1 cellular context compared by ENCODE assay signal in the genomic region with DNA sequence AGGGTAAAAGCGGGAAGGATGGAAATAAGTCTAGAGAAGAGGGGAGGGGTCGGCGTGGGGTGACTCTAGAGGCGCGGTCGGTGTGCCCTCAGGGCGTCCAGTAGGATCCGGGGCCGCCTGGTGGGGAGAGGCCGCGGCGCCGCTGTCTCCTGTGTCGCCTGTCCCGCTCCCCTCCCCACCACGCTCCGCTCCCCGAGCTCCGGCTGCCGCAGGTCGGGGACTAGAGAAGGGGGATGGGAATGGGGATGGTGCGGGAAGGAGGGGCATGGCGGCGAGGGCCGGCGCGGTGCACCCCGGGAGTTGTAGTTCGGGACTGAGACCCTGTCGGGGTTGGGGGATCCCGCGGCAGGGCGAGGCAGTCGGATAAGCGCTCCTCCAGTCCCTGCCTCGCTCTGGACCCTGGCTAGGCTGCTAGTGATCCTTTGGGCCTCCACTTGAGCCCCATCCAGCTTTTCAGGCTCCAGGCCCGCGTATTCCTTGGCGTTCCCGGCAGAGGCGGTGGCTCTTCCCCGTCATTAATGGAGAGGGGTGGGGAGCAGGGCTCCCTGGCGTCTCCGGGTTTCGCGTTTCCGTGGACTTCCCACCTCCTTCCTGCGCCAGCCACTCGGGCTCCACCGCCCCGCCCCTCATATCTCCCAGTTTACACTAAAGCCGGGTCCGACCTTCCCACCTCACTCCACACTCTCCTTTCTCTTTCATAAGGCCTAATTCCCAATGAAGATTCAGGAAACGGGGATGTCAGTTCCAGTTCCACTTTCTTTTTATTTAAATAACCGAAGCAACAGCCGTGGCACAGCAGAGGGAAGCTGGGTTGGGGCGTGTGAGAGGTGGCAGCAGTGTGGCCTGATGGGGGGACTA.
TF ChIP-seq lines count a peak whose summit lies in the region.

Gene ENTREP3, minus strand, starts transcription at position 241 of the 858 bp plus-strand sequence. CDS start 606 bp downstream, outside the sequence.

TF ChIP-seq in HepG2, 621 proteins besides CTCF, POLR2A, EP300 and RAD21 (continued from another document and continues in another):
- TF ChIP-seq, protein P1, sequence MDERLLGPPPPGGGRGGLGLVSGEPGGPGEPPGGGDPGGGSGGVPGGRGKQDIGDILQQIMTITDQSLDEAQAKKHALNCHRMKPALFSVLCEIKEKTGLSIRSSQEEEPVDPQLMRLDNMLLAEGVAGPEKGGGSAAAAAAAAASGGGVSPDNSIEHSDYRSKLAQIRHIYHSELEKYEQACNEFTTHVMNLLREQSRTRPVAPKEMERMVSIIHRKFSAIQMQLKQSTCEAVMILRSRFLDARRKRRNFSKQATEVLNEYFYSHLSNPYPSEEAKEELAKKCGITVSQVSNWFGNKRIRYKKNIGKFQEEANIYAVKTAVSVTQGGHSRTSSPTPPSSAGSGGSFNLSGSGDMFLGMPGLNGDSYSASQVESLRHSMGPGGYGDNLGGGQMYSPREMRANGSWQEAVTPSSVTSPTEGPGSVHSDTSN (CRISPR knock-in tag; IDR thresholded peaks at IDR 0.05) = no peak
- no peak for TF ChIP-seq SSRP1 (CRISPR knock-in tag; IDR thresholded peaks at IDR 0.05)
- TF ChIP-seq ZHX1 (CRISPR knock-in tag; IDR thresholded peaks at IDR 0.05; ENCODE audit: low read depth) = no peak
- TF ChIP-seq ZNF557 (CRISPR knock-in tag; IDR thresholded peaks at IDR 0.05) = peak; percentile 48; the same call in 1 of the 2 replicates
- peak; percentile 99 for TF ChIP-seq THAP11 (CRISPR knock-in tag; IDR thresholded peaks at IDR 0.05)
- TF ChIP-seq, protein P2, sequence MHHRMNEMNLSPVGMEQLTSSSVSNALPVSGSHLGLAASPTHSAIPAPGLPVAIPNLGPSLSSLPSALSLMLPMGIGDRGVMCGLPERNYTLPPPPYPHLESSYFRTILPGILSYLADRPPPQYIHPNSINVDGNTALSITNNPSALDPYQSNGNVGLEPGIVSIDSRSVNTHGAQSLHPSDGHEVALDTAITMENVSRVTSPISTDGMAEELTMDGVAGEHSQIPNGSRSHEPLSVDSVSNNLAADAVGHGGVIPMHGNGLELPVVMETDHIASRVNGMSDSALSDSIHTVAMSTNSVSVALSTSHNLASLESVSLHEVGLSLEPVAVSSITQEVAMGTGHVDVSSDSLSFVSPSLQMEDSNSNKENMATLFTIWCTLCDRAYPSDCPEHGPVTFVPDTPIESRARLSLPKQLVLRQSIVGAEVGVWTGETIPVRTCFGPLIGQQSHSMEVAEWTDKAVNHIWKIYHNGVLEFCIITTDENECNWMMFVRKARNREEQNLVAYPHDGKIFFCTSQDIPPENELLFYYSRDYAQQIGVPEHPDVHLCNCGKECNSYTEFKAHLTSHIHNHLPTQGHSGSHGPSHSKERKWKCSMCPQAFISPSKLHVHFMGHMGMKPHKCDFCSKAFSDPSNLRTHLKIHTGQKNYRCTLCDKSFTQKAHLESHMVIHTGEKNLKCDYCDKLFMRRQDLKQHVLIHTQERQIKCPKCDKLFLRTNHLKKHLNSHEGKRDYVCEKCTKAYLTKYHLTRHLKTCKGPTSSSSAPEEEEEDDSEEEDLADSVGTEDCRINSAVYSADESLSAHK (CRISPR knock-in tag; IDR thresholded peaks at IDR 0.05; ENCODE audit: borderline replicate concordance) = no peak
- no peak for TF ChIP-seq ZNF296 (CRISPR knock-in tag; conservative IDR thresholded peaks at IDR 0.05)
- no peak for TF ChIP-seq ZNF879 (CRISPR knock-in tag; IDR thresholded peaks at IDR 0.05)
- TF ChIP-seq, protein P3, sequence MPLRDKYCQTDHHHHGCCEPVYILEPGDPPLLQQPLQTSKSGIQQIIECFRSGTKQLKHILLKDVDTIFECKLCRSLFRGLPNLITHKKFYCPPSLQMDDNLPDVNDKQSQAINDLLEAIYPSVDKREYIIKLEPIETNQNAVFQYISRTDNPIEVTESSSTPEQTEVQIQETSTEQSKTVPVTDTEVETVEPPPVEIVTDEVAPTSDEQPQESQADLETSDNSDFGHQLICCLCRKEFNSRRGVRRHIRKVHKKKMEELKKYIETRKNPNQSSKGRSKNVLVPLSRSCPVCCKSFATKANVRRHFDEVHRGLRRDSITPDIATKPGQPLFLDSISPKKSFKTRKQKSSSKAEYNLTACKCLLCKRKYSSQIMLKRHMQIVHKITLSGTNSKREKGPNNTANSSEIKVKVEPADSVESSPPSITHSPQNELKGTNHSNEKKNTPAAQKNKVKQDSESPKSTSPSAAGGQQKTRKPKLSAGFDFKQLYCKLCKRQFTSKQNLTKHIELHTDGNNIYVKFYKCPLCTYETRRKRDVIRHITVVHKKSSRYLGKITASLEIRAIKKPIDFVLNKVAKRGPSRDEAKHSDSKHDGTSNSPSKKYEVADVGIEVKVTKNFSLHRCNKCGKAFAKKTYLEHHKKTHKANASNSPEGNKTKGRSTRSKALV (CRISPR knock-in tag; IDR thresholded peaks at IDR 0.05) = 0 out of 2 replicates have a peak, but pooled peaks have one; percentile 34
- no peak for TF ChIP-seq MBNL3 (CRISPR knock-in tag; conservative IDR thresholded peaks at IDR 0.05)
- TF ChIP-seq RAD51 (IDR thresholded peaks at IDR 0.05; ENCODE audit: borderline replicate concordance) = no peak
- no peak for TF ChIP-seq TBP (CRISPR knock-in tag; IDR thresholded peaks at IDR 0.05)
- TF ChIP-seq CC2D1A (CRISPR knock-in tag; IDR thresholded peaks at IDR 0.05) = no peak
- TF ChIP-seq ZNF530 (CRISPR knock-in tag; IDR thresholded peaks at IDR 0.05; ENCODE audit: low read depth) = no peak
- no peak for TF ChIP-seq REXO4 (CRISPR knock-in tag; IDR thresholded peaks at IDR 0.05; ENCODE audit: borderline replicate concordance)
- TF ChIP-seq TP53 (CRISPR knock-in tag; conservative IDR thresholded peaks at IDR 0.05) = peak; percentile 49; the same call in 1 of the 2 replicates
- no peak for TF ChIP-seq ZNF460 (CRISPR knock-in tag; IDR thresholded peaks at IDR 0.05; ENCODE audit: borderline replicate concordance)
- TF ChIP-seq ELF3 (CRISPR knock-in tag; IDR thresholded peaks at IDR 0.05) = peak; percentile 57; the same call in 1 of the 2 replicates
- TF ChIP-seq ZNF230 (CRISPR knock-in tag; IDR thresholded peaks at IDR 0.05) = peak; percentile 34; the same call in 1 of the 2 replicates
- TF ChIP-seq ZNF343 (CRISPR knock-in tag; IDR thresholded peaks at IDR 0.05) = 0 out of 2 replicates have a peak, but pooled peaks have one; percentile 36
- TF ChIP-seq POGZ (CRISPR knock-in tag; IDR thresholded peaks at IDR 0.05) = 0 out of 2 replicates have a peak, but pooled peaks have one; percentile 33
- no peak for TF ChIP-seq ZBTB46 (CRISPR knock-in tag; IDR thresholded peaks at IDR 0.05; ENCODE audit: borderline replicate concordance)
- TF ChIP-seq GMEB2 (CRISPR knock-in tag; IDR thresholded peaks at IDR 0.05; ENCODE audit: low read depth) = no peak
- no peak for TF ChIP-seq KIAA2018 (CRISPR knock-in tag; IDR thresholded peaks at IDR 0.05; ENCODE audit: borderline replicate concordance)
- TF ChIP-seq TFE3 (CRISPR knock-in tag; IDR thresholded peaks at IDR 0.05) = no peak
- TF ChIP-seq SMC3 (IDR thresholded peaks at IDR 0.05; ENCODE audit: low read length) = no peak
